Comparison of ENCODE assay signal across 1 cellular context in the genomic region with DNA sequence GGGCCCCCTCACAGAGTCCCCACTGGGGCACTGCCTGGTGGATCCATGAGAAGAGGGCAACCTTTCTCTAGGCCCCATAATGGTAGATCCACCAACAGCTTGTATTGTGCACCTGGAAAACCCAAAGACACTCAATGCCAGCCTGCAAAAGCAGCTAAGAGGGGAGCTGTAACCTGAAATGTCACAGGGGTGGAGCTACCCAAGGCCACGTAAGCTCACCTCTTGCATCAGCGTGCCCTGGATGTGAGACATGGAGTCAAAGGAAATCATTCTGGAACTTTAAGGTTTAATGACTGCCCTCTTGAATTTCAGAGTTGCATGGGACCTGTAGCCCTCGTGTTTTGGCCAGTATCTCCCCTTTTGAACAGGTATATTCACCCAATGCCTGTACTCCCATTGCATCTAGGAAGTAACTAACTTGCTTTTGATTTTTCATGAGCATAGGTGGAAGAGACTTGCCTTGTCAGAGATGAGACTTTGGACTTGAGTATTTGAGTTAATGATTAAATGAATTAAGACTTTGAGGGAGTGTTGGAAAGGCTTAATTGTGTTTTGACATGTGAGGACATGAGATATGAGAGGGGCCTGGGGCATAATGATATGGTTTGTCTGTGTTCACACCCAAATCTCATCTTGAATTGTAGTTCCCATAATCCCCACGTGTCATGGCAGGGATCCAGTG.
TF ChIP-seq lines count a peak whose summit lies in the region.

No MANE protein-coding gene starts in this region.

TF ChIP-seq in HepG2, 621 proteins besides CTCF, POLR2A, EP300 and RAD21:
- TF ChIP-seq, protein P1, sequence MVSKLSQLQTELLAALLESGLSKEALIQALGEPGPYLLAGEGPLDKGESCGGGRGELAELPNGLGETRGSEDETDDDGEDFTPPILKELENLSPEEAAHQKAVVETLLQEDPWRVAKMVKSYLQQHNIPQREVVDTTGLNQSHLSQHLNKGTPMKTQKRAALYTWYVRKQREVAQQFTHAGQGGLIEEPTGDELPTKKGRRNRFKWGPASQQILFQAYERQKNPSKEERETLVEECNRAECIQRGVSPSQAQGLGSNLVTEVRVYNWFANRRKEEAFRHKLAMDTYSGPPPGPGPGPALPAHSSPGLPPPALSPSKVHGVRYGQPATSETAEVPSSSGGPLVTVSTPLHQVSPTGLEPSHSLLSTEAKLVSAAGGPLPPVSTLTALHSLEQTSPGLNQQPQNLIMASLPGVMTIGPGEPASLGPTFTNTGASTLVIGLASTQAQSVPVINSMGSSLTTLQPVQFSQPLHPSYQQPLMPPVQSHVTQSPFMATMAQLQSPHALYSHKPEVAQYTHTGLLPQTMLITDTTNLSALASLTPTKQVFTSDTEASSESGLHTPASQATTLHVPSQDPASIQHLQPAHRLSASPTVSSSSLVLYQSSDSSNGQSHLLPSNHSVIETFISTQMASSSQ (IDR thresholded peaks at IDR 0.05; ENCODE audit: low read depth) = peak; percentile 15; the same call in 1 of the 2 replicates
- TF ChIP-seq, protein P1 (CRISPR knock-in tag; IDR thresholded peaks at IDR 0.05; ENCODE audit: borderline replicate concordance) = no peak
- TF ChIP-seq, protein P2, sequence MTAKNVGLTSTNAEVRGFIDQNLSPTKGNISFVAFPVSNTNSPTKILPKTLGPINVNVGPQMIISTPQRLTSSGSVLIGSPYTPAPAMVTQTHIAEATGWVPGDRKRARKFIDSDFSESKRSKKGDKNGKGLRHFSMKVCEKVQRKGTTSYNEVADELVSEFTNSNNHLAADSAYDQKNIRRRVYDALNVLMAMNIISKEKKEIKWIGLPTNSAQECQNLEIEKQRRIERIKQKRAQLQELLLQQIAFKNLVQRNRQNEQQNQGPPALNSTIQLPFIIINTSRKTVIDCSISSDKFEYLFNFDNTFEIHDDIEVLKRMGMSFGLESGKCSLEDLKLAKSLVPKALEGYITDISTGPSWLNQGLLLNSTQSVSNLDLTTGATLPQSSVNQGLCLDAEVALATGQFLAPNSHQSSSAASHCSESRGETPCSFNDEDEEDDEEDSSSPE (CRISPR knock-in tag; IDR thresholded peaks at IDR 0.05) = no peak
- TF ChIP-seq HNF4A (CRISPR knock-in tag; IDR thresholded peaks at IDR 0.05) = peak; percentile 20; the same call in 1 of the 2 replicates
